20 cellular contexts compared by ENCODE assay signal in genomic region chr14:89171168-89171567, GRCh38.
A peak's percentile ranks its signal among the peaks of the same experiment; 100 is the strongest.
DNase-seq lines count a peak whose midpoint lies in the region; ATAC-seq, FAIRE-seq and TF ChIP-seq lines count a peak whose summit lies in the region.
"Had no signal": no experiment of that assay in that cellular context is flagged by ENCODE, and none has a peak within 500 bp of the region (broad histone marks: within the 10 kb centered on the region; RNA-seq: fewer than 3 reads in every experiment).

No MANE protein-coding gene starts in this region.

- no peak for TF ChIP-seq POLR2A in breast epithelium (IDR thresholded peaks at IDR 0.05)

- TF ChIP-seq CTCF in MCF 10A (IDR thresholded peaks at IDR 0.05; ENCODE audit: unreplicated experiment) (no peak), breast epithelium (IDR thresholded peaks at IDR 0.05) (no peak), chondrocyte (IDR thresholded peaks at IDR 0.05) (no peak), fibroblast of the aortic adventitia (IDR thresholded peaks at IDR 0.05; ENCODE audit: insufficient read depth, low read length) (no peak)

- H3K27ac ChIP-seq in breast epithelium = no peak overlapping the region

- H3K9me3 ChIP-seq in breast epithelium = peaks cover 0 to 10% of the 10 kb centered on the region in 2 donors

- POLR2A ChIA-PET in MCF 10A (lab: Yijun Ruan, JAX) = interaction anchor here (0.7 kb wide), 1 partner anchor 14 kb away, joined by 4 read pairs; no protein-coding TSS in a partner anchor

- H3K36me3 Mint-ChIP-seq in MCF 10A (ENCODE audit: insufficient read depth, unreplicated experiment) (peaks cover 6% of the 10 kb centered on the region), chondrocyte (ENCODE audit: low read depth) (peaks cover 27% of the 10 kb centered on the region)

- H3K27ac Mint-ChIP-seq in MCF 10A (ENCODE audit: low read depth, unreplicated experiment) (no peak overlapping the region), chondrocyte (ENCODE audit: unreplicated experiment) (peak overlapping the region; percentile 0)
- H3K27ac Mint-ChIP-seq: GM23338 had no signal

- H3K4me3 Mint-ChIP-seq in MCF 10A (ENCODE audit: unreplicated experiment) = no peak overlapping the region
- no peak overlapping the region for H3K4me3 Mint-ChIP-seq in chondrocyte (ENCODE audit: unreplicated experiment)
- H3K4me3 Mint-ChIP-seq: GM23338 had no signal

- DNase-seq in MCF 10A (ENCODE audit: unreplicated experiment) = peak; percentile 30
- no peak for DNase-seq in breast epithelium (ENCODE audit: low spot score in 2 of 2)
- DNase-seq in chondrocyte (ENCODE audit: low spot score) = no peak
- DNase-seq in fibroblast of the aortic adventitia (ENCODE audit: low read depth) = peak; percentile 78
- DNase-seq in sciatic nerve (ENCODE audit: low spot score) = no peak
- no peak for DNase-seq in putamen (ENCODE audit: low spot score)
- DNase-seq in RCC 7860 (ENCODE audit: low spot score) = no peak
- DNase-seq in NCI-H187 (lab: John Stamatoyannopoulos, UW) = no peak
- DNase-seq: 8988T, Caco-2, KBM-7, NCI-H1105, NCI-H1694 treated with DMSO at 0.1 percent for 48 hours, NCI-H446, PC-3 had no signal

- no peaks in the 10 kb centered on the region for H3K36me3 ChIP-seq in breast epithelium

- no TSS peak for BruUV-seq in MCF 10A (replicated peaks; lab: Mats Ljungman, UMichigan)

- H3K27me3 ChIP-seq in breast epithelium = no peaks in the 10 kb centered on the region

- peak; percentile 55 for ATAC-seq in sciatic nerve
- ATAC-seq: GM12878, GM23338, PC-3 had no signal

- FAIRE-seq in RCC 7860 (lab: Jason Lieb, UNC) = no peak
- FAIRE-seq: GM12878, GM18507, GM19239, HTR-8/SVneo had no signal

- CTCF ChIA-PET in MCF 10A (lab: Yijun Ruan, JAX) = no interaction called here

- H3K27me3 Mint-ChIP-seq in MCF 10A (ENCODE audit: insufficient read depth, unreplicated experiment) (no peaks in the 10 kb centered on the region), chondrocyte (ENCODE audit: low read depth) (no peaks in the 10 kb centered on the region)

- intact Hi-C loops in MCF 10A (cut with micrococcal nuclease) = no loop called here
- intact Hi-C loops in breast epithelium (cut with DNase I; ENCODE audit: low total_unique reads) = no loop called here
- intact Hi-C loops in sciatic nerve (cut with DNase I) = no loop called here

- H3K9me3 Mint-ChIP-seq in MCF 10A (ENCODE audit: unreplicated experiment) (no peaks in the 10 kb centered on the region), chondrocyte (ENCODE audit: low read depth) (peaks cover 16% of the 10 kb centered on the region)

- no peak overlapping the region for H3K4me3 ChIP-seq in breast epithelium
- H3K4me3 ChIP-seq in fibroblast of the aortic adventitia (ENCODE audit: low read depth, low read length) = no peak overlapping the region
- H3K4me3 ChIP-seq: GM12878, GM23338 had no signal

- peaks cover 5% of the 10 kb centered on the region for H3K4me1 Mint-ChIP-seq in MCF 10A (ENCODE audit: insufficient read depth, unreplicated experiment)
- peaks cover 4% of the 10 kb centered on the region for H3K4me1 Mint-ChIP-seq in chondrocyte (ENCODE audit: low read depth)

- H3K4me1 ChIP-seq in breast epithelium = no peaks in the 10 kb centered on the region

Comparison
In these comparisons a context has a peak if more than half of its experiments do, and no peak if none do; other contexts are left out.
1. DNase-seq: peak in MCF 10A (single experiment) and fibroblast of the aortic adventitia (single experiment); none in breast epithelium (0 of 2), chondrocyte (single experiment), sciatic nerve (single experiment), putamen (single experiment), RCC 7860 (single experiment) and NCI-H187 (0 of 2).